Comparison of ENCODE assay signal across 11 cellular contexts in the genomic region with DNA sequence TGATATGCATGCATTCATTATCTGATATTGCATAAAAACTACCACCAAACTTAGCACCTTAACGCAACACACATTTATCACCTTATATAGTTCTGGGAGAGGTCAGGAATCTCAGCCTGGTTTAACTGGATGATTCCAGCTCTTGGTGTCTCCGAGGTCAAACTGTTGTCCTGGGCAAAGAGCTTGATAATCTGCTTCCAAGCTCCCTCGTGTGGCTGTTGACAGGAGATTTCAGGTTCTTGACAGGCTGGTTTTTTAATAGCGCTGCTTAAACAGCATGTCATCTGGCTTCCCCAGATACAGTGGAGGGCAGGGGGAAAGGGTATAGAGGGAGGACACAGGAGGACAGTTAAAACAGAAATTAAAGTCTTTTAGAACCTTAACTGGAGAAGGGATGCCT.
DNase-seq lines count a peak whose midpoint lies in the region; ATAC-seq and TF ChIP-seq lines count a peak whose summit lies in the region.
"Had no signal": no experiment of that assay in that cellular context is flagged by ENCODE, and none has a peak within 500 bp of the region (broad histone marks: within the 10 kb centered on the region; RNA-seq: fewer than 3 reads in every experiment).

No MANE protein-coding gene starts in this region.

- no peaks in the 10 kb centered on the region for H3K9me3 ChIP-seq in iPS DF 6.9 (ENCODE audit: control insufficient read depth, insufficient read depth, low read length)
- H3K9me3 ChIP-seq: SJSA1 had no signal

- ATAC-seq in GM19397 (IDR thresholded peaks at IDR 0.05; ENCODE audit: unreplicated experiment): no peak

- peak; percentile 42 for DNase-seq in HT1080 (ENCODE audit: low read depth)
- peak; percentile 63 to 78 for DNase-seq in SHP77 (lab: John Stamatoyannopoulos, UW)
- DNase-seq in iPS DF 6.9 (ENCODE audit: low read depth, low spot score): peak; percentile 39
- no peak for DNase-seq in dermis blood vessel endothelial cell
- DNase-seq in DMS79 (lab: John Stamatoyannopoulos, UW): no peak
- no peak for DNase-seq in activated CD4-positive, alpha-beta memory T cell treated with anti-CD3 and anti-CD28 coated beads for 36 hours
- DNase-seq: CD4-positive, CD25-positive, alpha-beta regulatory T cell had no signal

- POLR2A ChIA-PET in activated CD4-positive, alpha-beta memory T cell treated with anti-CD3 and anti-CD28 coated beads for 36 hours (lab: Charles Lee): no interaction called here

- H3K36me3 ChIP-seq in iPS DF 6.9 (ENCODE audit: control insufficient read depth, insufficient read depth, low read length): no peaks in the 10 kb centered on the region
- H3K36me3 ChIP-seq: SJSA1 had no signal

- H3K4me1 ChIP-seq in iPS DF 6.9 (ENCODE audit: control insufficient read depth, insufficient read depth, low read length): no peaks in the 10 kb centered on the region
- H3K4me1 ChIP-seq: parathyroid adenoma, SJSA1 had no signal

- WGBS in iPS DF 6.9 (ENCODE audit: insufficient coverage, insufficient read length): no CpG with 5 or more reads among the region's 4 CpGs

- intact Hi-C loops in activated CD4-positive, alpha-beta memory T cell treated with anti-CD3 and anti-CD28 coated beads for 36 hours (cut with micrococcal nuclease): no loop called here

- CTCF ChIA-PET in activated CD4-positive, alpha-beta memory T cell treated with anti-CD3 and anti-CD28 coated beads for 36 hours (lab: Charles Lee): no interaction called here

- peaks cover 6% of the 10 kb centered on the region for H3K9me3 Mint-ChIP-seq in activated CD4-positive, alpha-beta memory T cell treated with anti-CD3 and anti-CD28 coated beads for 36 hours

- no peaks in the 10 kb centered on the region for H3K36me3 Mint-ChIP-seq in activated CD4-positive, alpha-beta memory T cell treated with anti-CD3 and anti-CD28 coated beads for 36 hours
- H3K36me3 Mint-ChIP-seq: CD4-positive, CD25-positive, alpha-beta regulatory T cell had no signal

- H3K4me3 ChIP-seq in iPS DF 6.9 (ENCODE audit: low read length): no peak overlapping the region
- H3K4me3 ChIP-seq: SJSA1 had no signal

- no peak overlapping the region for H3K27ac Mint-ChIP-seq in activated CD4-positive, alpha-beta memory T cell treated with anti-CD3 and anti-CD28 coated beads for 36 hours
- H3K27ac Mint-ChIP-seq: CD4-positive, CD25-positive, alpha-beta regulatory T cell had no signal

- no peaks in the 10 kb centered on the region; the same call in 1 of the 2 replicates for H3K27me3 ChIP-seq in iPS DF 6.9 (ENCODE audit: control insufficient read depth, insufficient read depth, low read length)
- H3K27me3 ChIP-seq: SJSA1 had no signal

- no peaks in the 10 kb centered on the region for H3K4me1 Mint-ChIP-seq in activated CD4-positive, alpha-beta memory T cell treated with anti-CD3 and anti-CD28 coated beads for 36 hours (ENCODE audit: low read depth)
- H3K4me1 Mint-ChIP-seq: CD4-positive, CD25-positive, alpha-beta regulatory T cell had no signal

- H3K27ac ChIP-seq in 22Rv1 (no peak overlapping the region), iPS DF 6.9 (ENCODE audit: low read length) (no peak overlapping the region)
- H3K27ac ChIP-seq: parathyroid adenoma, SJSA1 had no signal

- peak; percentile 37 for TF ChIP-seq CTCF in 22Rv1 (IDR thresholded peaks at IDR 0.05)

- H3K4me3 Mint-ChIP-seq in activated CD4-positive, alpha-beta memory T cell treated with anti-CD3 and anti-CD28 coated beads for 36 hours: no peak overlapping the region
- H3K4me3 Mint-ChIP-seq: CD4-positive, CD25-positive, alpha-beta regulatory T cell had no signal

- H3K27me3 Mint-ChIP-seq in activated CD4-positive, alpha-beta memory T cell treated with anti-CD3 and anti-CD28 coated beads for 36 hours: no peaks in the 10 kb centered on the region
- H3K27me3 Mint-ChIP-seq: CD4-positive, CD25-positive, alpha-beta regulatory T cell had no signal

Comparison
In these comparisons a context has a peak if more than half of its experiments do, and no peak if none do; other contexts are left out.
1. DNase-seq: peak in HT1080 (single experiment), SHP77 (2 of 2) and iPS DF 6.9 (single experiment); none in dermis blood vessel endothelial cell (single experiment), DMS79 (single experiment) and activated CD4-positive, alpha-beta memory T cell treated with anti-CD3 and anti-CD28 coated beads for 36 hours (single experiment).